ENCODE assay signal across 33 cellular contexts in the genomic region with DNA sequence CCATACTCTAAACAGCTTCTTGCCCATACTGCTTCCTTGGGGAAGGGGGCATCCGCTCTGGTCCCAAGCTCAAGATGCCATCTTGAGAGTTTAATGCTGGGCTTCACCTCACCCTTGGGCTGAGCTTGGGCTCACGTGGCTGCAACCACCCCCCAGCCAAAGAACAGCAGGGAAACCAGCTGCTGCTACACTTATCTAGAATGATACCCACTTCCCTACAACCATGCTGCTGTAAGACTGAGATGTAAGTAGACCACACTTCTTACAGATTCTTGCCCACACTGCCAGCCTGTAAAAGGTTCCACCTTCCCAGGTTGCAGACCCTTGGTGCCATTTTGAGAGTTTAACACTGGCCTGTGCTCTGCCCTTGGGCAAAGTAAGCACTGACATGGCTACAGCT. TPM values are rescaled to one million over a fixed set of nuclear protein-coding genes. Genes with fewer than 3 reads are reported as not detected.
"Had no signal": no experiment of that assay in that cellular context is flagged by ENCODE, and none has a peak within 500 bp of the region (broad histone marks: within the 10 kb centered on the region; RNA-seq: fewer than 3 reads in every experiment).

No MANE protein-coding gene starts in this region.

- H3K36me3 Mint-ChIP-seq: neural progenitor cell had no signal

- H3K27ac Mint-ChIP-seq: nephron progenitor cell; neural progenitor cell; stimulated activated memory B cell treated with anti-CD40 and anti-IgM and Interleukin-4, amounts not matched to agents 10 μg/mL and 1 μg/mL and 100 μg/mL, for 72 hours; stimulated activated naive CD8-positive, alpha-beta T cell treated with anti-CD3 and anti-CD28 coated beads, Interleukin-15, amount 100 ng/mL, for 72 hours had no signal

- H3K79me2 ChIP-seq: hepatocyte had no signal

- H2AFZ ChIP-seq: hepatocyte, neural progenitor cell had no signal

- H3K4me3 ChIP-seq: heart right ventricle, hepatocyte, left lung, lower lobe of right lung, neural progenitor cell, pancreas, prostate gland, smooth muscle cell, tibial nerve, upper lobe of left lung, vagina had no signal

- H3K4me1 Mint-ChIP-seq: nephron progenitor cell; neural progenitor cell; stimulated activated memory B cell treated with anti-CD40 and anti-IgM and Interleukin-4, amounts not matched to agents 10 μg/mL and 1 μg/mL and 100 μg/mL, for 72 hours; stimulated activated naive CD8-positive, alpha-beta T cell treated with anti-CD3 and anti-CD28 coated beads, Interleukin-15, amount 100 ng/mL, for 72 hours had no signal

- DNase-seq: heart right ventricle; kidney; left colon; left lung; lower lobe of right lung; mammary epithelial cell; mesenchymal stem cell; naive thymus-derived CD8-positive, alpha-beta T cell; nephron progenitor cell; posterior cingulate gyrus; retina; right cardiac atrium; stimulated activated CD4-positive, alpha-beta T cell treated with anti-CD3 and anti-CD28 coated beads, Interleukin-1b, Interleukin-23, amount 100 ng/mL, for 48 hours; stimulated activated CD4-positive, alpha-beta T cell treated with anti-CD3 and anti-CD28 coated beads, Interleukin-2, amount 100 ng/mL, for 48 hours; stimulated activated CD4-positive, alpha-beta T cell treated with anti-CD3 and anti-CD28 coated beads, Interleukin-4, amount 100 ng/mL, for 4 hours; stimulated activated CD8-positive, alpha-beta memory T cell treated with anti-CD3 and anti-CD28 coated beads, Interleukin-4, amount 100 ng/mL, for 48 hours; stimulated activated naive CD4-positive, alpha-beta T cell treated with Interleukin-2 at 50 U/mL for 16 hours; stimulated activated naive CD8-positive, alpha-beta T cell treated with anti-CD3 and anti-CD28 coated beads, Interleukin-15, amount 100 ng/mL, for 72 hours; substantia nigra; upper lobe of left lung had no signal

- H3K4me1 ChIP-seq: heart right ventricle, left lung, lower lobe of right lung, neural progenitor cell, pancreas, prostate gland, tibial nerve, upper lobe of left lung, vagina had no signal

- H3K4me3 Mint-ChIP-seq: naive thymus-derived CD8-positive, alpha-beta T cell; nephron progenitor cell; stimulated activated memory B cell treated with anti-CD40 and anti-IgM and Interleukin-4, amounts not matched to agents 10 μg/mL and 1 μg/mL and 100 μg/mL, for 72 hours; stimulated activated naive CD8-positive, alpha-beta T cell treated with anti-CD3 and anti-CD28 coated beads, Interleukin-15, amount 100 ng/mL, for 72 hours had no signal

- H3K9ac ChIP-seq: neural progenitor cell had no signal

- H3K9me3 ChIP-seq: pancreas, prostate gland, vagina had no signal

- H3K27me3 ChIP-seq: heart right ventricle, hepatocyte, left lung, neural progenitor cell, pancreas, tibial nerve, upper lobe of left lung, vagina had no signal

- H3K36me3 ChIP-seq: heart right ventricle, left lung, lower lobe of right lung, neural progenitor cell, pancreas, prostate gland, tibial nerve, upper lobe of left lung, vagina had no signal

- H3K27ac ChIP-seq: heart right ventricle, hepatocyte, left lung, lower lobe of right lung, neural progenitor cell, pancreas, prostate gland, tibial nerve, upper lobe of left lung, vagina had no signal

- FAIRE-seq: islet of Langerhans, kidney, pancreas had no signal

- ATAC-seq: heart right ventricle; left colon; left lung; lower lobe of right lung; naive thymus-derived CD8-positive, alpha-beta T cell; pancreas; right cardiac atrium; stimulated activated memory B cell treated with anti-CD40 and anti-IgM and Interleukin-4, amounts not matched to agents 10 μg/mL and 1 μg/mL and 100 μg/mL, for 72 hours; stimulated activated naive CD8-positive, alpha-beta T cell treated with anti-CD3 and anti-CD28 coated beads, Interleukin-15, amount 100 ng/mL, for 72 hours had no signal

- H3K4me2 ChIP-seq: hepatocyte, neural progenitor cell, smooth muscle cell had no signal

RNA-seq across cellular contexts. Expression of a gene that starts 9.7 kb away (rescaled TPM):
- total RNA-seq: hepatocyte; mammary epithelial cell; naive thymus-derived CD8-positive, alpha-beta T cell; smooth muscle cell had no signal
- polyA plus RNA-seq: hepatocyte; mammary epithelial cell; naive thymus-derived CD8-positive, alpha-beta T cell; right cardiac atrium; smooth muscle cell had no signal

RNA-seq across cellular contexts. Expression of a gene that starts 43.2 kb away (rescaled TPM):
- total RNA-seq: hepatocyte, left colon, mammary epithelial cell, skeletal muscle tissue, smooth muscle cell, temporal lobe, tibial nerve, urinary bladder, vagina had no signal
- polyA plus RNA-seq: hepatocyte, mammary epithelial cell, smooth muscle cell had no signal

RNA-seq across cellular contexts. Expression of a gene that starts 58.3 kb away (rescaled TPM):
- total RNA-seq: hepatocyte; left lung; liver; mammary epithelial cell; naive thymus-derived CD8-positive, alpha-beta T cell; prostate gland; smooth muscle cell; temporal lobe; tibial nerve; vagina had no signal
- polyA plus RNA-seq: hepatocyte; mammary epithelial cell; naive thymus-derived CD8-positive, alpha-beta T cell; right cardiac atrium; smooth muscle cell had no signal
